In genomic region chr4:2598661-2599654, GRCh38 we compare ENCODE assay signal across 8 cellular contexts.
A peak's percentile ranks its signal among the peaks of the same experiment; 100 is the strongest.
DNase-seq lines count a peak whose midpoint lies in the region; ATAC-seq and TF ChIP-seq lines count a peak whose summit lies in the region.

No MANE protein-coding gene starts in this region.

- no peak overlapping the region for H3K4me2 ChIP-seq in MM.1S (ENCODE audit: low read depth, low read length)
- no peak overlapping the region for H3K4me2 ChIP-seq in osteoblast (ENCODE audit: insufficient read depth, low read length)

- TF ChIP-seq CTCF in MM.1S (IDR thresholded peaks at IDR 0.05; ENCODE audit: low read length), result no peak
- TF ChIP-seq CTCF in osteoblast (IDR thresholded peaks at IDR 0.05; ENCODE audit: extremely low read depth, low read depth, low read length), result no peak
- peak in 1 of 2 experiments; percentile 18 for TF ChIP-seq CTCF in tibial artery (IDR thresholded peaks at IDR 0.05)
- no peak for TF ChIP-seq CTCF in prostate gland (IDR thresholded peaks at IDR 0.05)

- H3K27me3 ChIP-seq in MM.1S (replicated peaks; ENCODE audit: insufficient read depth, low read length) (no peaks in the 10 kb centered on the region), osteoblast (ENCODE audit: insufficient read depth, low read length) (no peaks in the 10 kb centered on the region), tibial artery (no peaks in the 10 kb centered on the region), prostate gland (replicated peaks; ENCODE audit: insufficient read depth) (no peaks in the 10 kb centered on the region)

- 55% methylated on average over 16 of the region's 16 CpGs for WGBS in prostate gland

- no peaks in the 10 kb centered on the region for H3K27me3 Mint-ChIP-seq in dendritic cell treated with granulocyte-macrophage colony-stimulating factor and Interleukin-4, amounts not matched to agents 40 ng/mL and 50 ng/mL, for 4 days

- no peaks in the 10 kb centered on the region for H3K9me3 ChIP-seq in MM.1S (replicated peaks; ENCODE audit: insufficient read depth, low read length)
- H3K9me3 ChIP-seq in osteoblast (ENCODE audit: low read depth, low read length), result no peaks in the 10 kb centered on the region
- H3K9me3 ChIP-seq in tibial artery, result no peaks in the 10 kb centered on the region
- no peaks in the 10 kb centered on the region for H3K9me3 ChIP-seq in prostate gland

- DNase-seq in MM.1S, result peak; percentile 34
- DNase-seq in osteoblast (ENCODE audit: insufficient read length, low spot score, missing footprints), result peak; percentile 62
- DNase-seq in tibial artery, result no peak
- no peak for DNase-seq in prostate gland (ENCODE audit: low spot score)
- no peak for DNase-seq in posterior cingulate gyrus

- no peak overlapping the region for H2AFZ ChIP-seq in MM.1S (ENCODE audit: low read length)
- H2AFZ ChIP-seq in osteoblast (ENCODE audit: low read length), result no peak overlapping the region

- H3K4me1 ChIP-seq in MM.1S (ENCODE audit: low read length) (peaks cover 8% of the 10 kb centered on the region), osteoblast (ENCODE audit: insufficient read depth, low read length) (peaks cover 17% of the 10 kb centered on the region), tibial artery (peaks cover 0 to 51% (median 13%) of the 10 kb centered on the region in 4 donors), prostate gland (replicated peaks) (no peaks in the 10 kb centered on the region)

- peaks cover 64% of the 10 kb centered on the region for H3K36me3 Mint-ChIP-seq in dendritic cell treated with granulocyte-macrophage colony-stimulating factor and Interleukin-4, amounts not matched to agents 40 ng/mL and 50 ng/mL, for 4 days (ENCODE audit: low read depth)

- H3F3A ChIP-seq in MM.1S (ENCODE audit: insufficient read depth, low read length), result no peaks in the 10 kb centered on the region

- no peak overlapping the region for H3K27ac ChIP-seq in MM.1S (ENCODE audit: low read length)
- H3K27ac ChIP-seq in osteoblast (ENCODE audit: low read depth, low read length), result no peak overlapping the region
- H3K27ac ChIP-seq in tibial artery, result no peak overlapping the region
- no peak overlapping the region for H3K27ac ChIP-seq in prostate gland

- no peak overlapping the region for H3K4me3 Mint-ChIP-seq in dendritic cell treated with granulocyte-macrophage colony-stimulating factor and Interleukin-4, amounts not matched to agents 40 ng/mL and 50 ng/mL, for 4 days

- H3K4me3 ChIP-seq in MM.1S (ENCODE audit: low read length) (no peak overlapping the region), osteoblast (ENCODE audit: insufficient read depth, low read length) (no peak overlapping the region), tibial artery (no peak overlapping the region), prostate gland (no peak overlapping the region)

- ATAC-seq in GM18502 (IDR thresholded peaks at IDR 0.05; ENCODE audit: poor library complexity, unreplicated experiment) (peak; percentile 84), GM21737 (IDR thresholded peaks at IDR 0.05; ENCODE audit: unreplicated experiment) (peak; percentile 81)

- no peaks in the 10 kb centered on the region for H3K9me3 Mint-ChIP-seq in dendritic cell treated with granulocyte-macrophage colony-stimulating factor and Interleukin-4, amounts not matched to agents 40 ng/mL and 50 ng/mL, for 4 days

- no peak for TF ChIP-seq POLR2A in prostate gland (IDR thresholded peaks at IDR 0.05)

- H3K36me3 ChIP-seq in MM.1S (replicated peaks; ENCODE audit: insufficient read depth, low read length) (no peaks in the 10 kb centered on the region), osteoblast (ENCODE audit: insufficient read depth, low read length) (peaks cover 9% of the 10 kb centered on the region), tibial artery (peaks cover 0 to 24% (median 6%) of the 10 kb centered on the region in 3 donors), prostate gland (no peaks in the 10 kb centered on the region)

- intact Hi-C loops in dendritic cell treated with granulocyte-macrophage colony-stimulating factor and Interleukin-4, amounts not matched to agents 40 ng/mL and 50 ng/mL, for 4 days (cut with micrococcal nuclease), result no loop called here
- intact Hi-C loops in tibial artery (cut with DNase I; ENCODE audit: low total_unique reads), result no loop called here
- intact Hi-C loops in prostate gland (cut with DNase I), result no loop called here
- intact Hi-C loops in posterior cingulate gyrus (cut with DNase I), result no loop called here

- no peaks in the 10 kb centered on the region for H3K9me2 ChIP-seq in MM.1S (replicated peaks; ENCODE audit: insufficient read depth, low read length)

- peak overlapping the region; percentile 8 for H3K27ac Mint-ChIP-seq in dendritic cell treated with granulocyte-macrophage colony-stimulating factor and Interleukin-4, amounts not matched to agents 40 ng/mL and 50 ng/mL, for 4 days

- H3K9ac ChIP-seq in MM.1S (ENCODE audit: low read length), result no peak overlapping the region

- peaks cover 92% of the 10 kb centered on the region for H3K79me2 ChIP-seq in MM.1S (ENCODE audit: low read length)
- H3K79me2 ChIP-seq in osteoblast (ENCODE audit: insufficient read depth, low read length), result peaks cover 92% of the 10 kb centered on the region

- peaks cover 7% of the 10 kb centered on the region; the same call in 1 of the 2 replicates for H4K20me1 ChIP-seq in MM.1S (ENCODE audit: insufficient read depth, low read length)
- peaks cover 62% of the 10 kb centered on the region for H4K20me1 ChIP-seq in osteoblast (ENCODE audit: insufficient read depth, low read length)

- H3K4me1 Mint-ChIP-seq in dendritic cell treated with granulocyte-macrophage colony-stimulating factor and Interleukin-4, amounts not matched to agents 40 ng/mL and 50 ng/mL, for 4 days (ENCODE audit: low read depth), result peaks cover 51% of the 10 kb centered on the region

Comparison
In these comparisons a context has a peak if more than half of its experiments do, and no peak if none do; other contexts are left out.
1. DNase-seq: peak in MM.1S (single experiment) and osteoblast (single experiment); none in tibial artery (0 of 2), prostate gland (single experiment) and posterior cingulate gyrus (0 of 10).